Comparison of ENCODE assay signal across 22 cellular contexts in genomic region chr16:47096297-47096696, GRCh38.
"Had no signal": no experiment of that assay in that cellular context is flagged by ENCODE, and none has a peak within 500 bp of the region (broad histone marks: within the 10 kb centered on the region; RNA-seq: fewer than 3 reads in every experiment).

No MANE protein-coding gene starts in this region.

- DNase-seq: cortex of kidney; effector CD4-positive, alpha-beta T cell; hypothalamus; immature natural killer cell; islet precursor cell; kidney glomerular epithelial cell; left ventricle myocardium superior; lower lobe of right lung; naive thymus-derived CD8-positive, alpha-beta T cell; right lobe of liver; small intestine; stimulated activated CD4-positive, alpha-beta T cell treated with anti-CD3 and anti-CD28 coated beads, Interleukin-15, amount 100 ng/mL, for 24 hours; stimulated activated CD4-positive, alpha-beta T cell treated with anti-CD3 and anti-CD28 coated beads, Interleukin-2, amount 100 ng/mL, for 48 hours; stimulated activated naive CD4-positive, alpha-beta T cell; stimulated activated naive CD8-positive, alpha-beta T cell treated with anti-CD3 and anti-CD28 coated beads, Interleukin-15, amount 100 ng/mL, for 72 hours; transverse colon; upper lobe of right lung; uterus had no signal

- H3K27ac Mint-ChIP-seq: immature natural killer cell; naive thymus-derived CD8-positive, alpha-beta T cell; stimulated activated naive CD8-positive, alpha-beta T cell treated with anti-CD3 and anti-CD28 coated beads, Interleukin-15, amount 100 ng/mL, for 72 hours had no signal

- H3K4me1 Mint-ChIP-seq: immature natural killer cell; naive thymus-derived CD8-positive, alpha-beta T cell; neural progenitor cell; stimulated activated naive CD8-positive, alpha-beta T cell treated with anti-CD3 and anti-CD28 coated beads, Interleukin-15, amount 100 ng/mL, for 72 hours had no signal

- H3K4me3 Mint-ChIP-seq: immature natural killer cell; naive thymus-derived CD8-positive, alpha-beta T cell; neural progenitor cell; stimulated activated naive CD8-positive, alpha-beta T cell treated with anti-CD3 and anti-CD28 coated beads, Interleukin-15, amount 100 ng/mL, for 72 hours had no signal

- H3K27me3 Mint-ChIP-seq: progenitor cell of endocrine pancreas had no signal

- H3K36me3 Mint-ChIP-seq: immature natural killer cell; naive thymus-derived CD8-positive, alpha-beta T cell had no signal

- H3K4me3 ChIP-seq: esophagus muscularis mucosa, lower lobe of right lung, neural progenitor cell, right lobe of liver, suprapubic skin, transverse colon, upper lobe of right lung, uterus had no signal

- ATAC-seq: left ventricle myocardium superior; lower lobe of right lung; naive thymus-derived CD8-positive, alpha-beta T cell; right lobe of liver; stimulated activated naive CD8-positive, alpha-beta T cell treated with anti-CD3 and anti-CD28 coated beads, Interleukin-15, amount 100 ng/mL, for 72 hours; upper lobe of right lung had no signal
